Comparison of ENCODE assay signal across 9 cellular contexts in the genomic region with DNA sequence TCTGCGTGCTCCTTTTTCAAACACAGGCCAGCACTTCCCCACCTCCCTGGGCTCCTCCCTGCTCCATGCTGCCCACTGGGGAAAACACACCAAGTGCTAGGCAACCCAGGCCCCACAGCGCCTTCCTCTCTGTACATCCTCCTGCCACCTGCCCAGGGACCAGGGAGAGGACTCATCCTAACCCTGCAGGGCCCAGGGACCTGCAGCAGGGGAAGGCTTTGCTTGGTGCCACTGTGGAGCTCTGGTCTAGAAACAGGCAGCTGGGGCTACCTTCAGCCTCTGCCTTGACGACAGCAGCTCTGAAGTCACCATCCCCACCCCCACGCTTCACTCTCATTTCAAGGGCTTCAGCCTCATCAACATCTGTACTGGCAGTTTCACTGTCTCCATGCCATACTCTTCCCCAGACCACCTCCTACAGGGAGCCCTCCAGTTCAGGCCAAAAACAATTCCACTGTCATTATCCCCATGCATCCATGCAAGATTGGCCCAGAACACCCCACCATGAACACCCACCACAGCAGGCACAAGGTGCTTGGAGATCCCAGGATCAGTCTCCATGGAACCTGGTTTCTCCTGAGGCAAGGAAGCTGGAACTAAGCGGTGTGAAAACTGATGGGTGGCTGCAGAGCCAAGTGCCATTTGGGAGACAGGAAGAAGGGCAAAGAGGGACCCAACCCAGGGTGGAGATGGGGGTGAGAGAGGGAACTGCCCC. TPM values are rescaled to one million over a fixed set of nuclear protein-coding genes. Genes with fewer than 3 reads are reported as not detected.
DNase-seq lines count a peak whose midpoint lies in the region; ATAC-seq and TF ChIP-seq lines count a peak whose summit lies in the region.
"Had no signal": no experiment of that assay in that cellular context is flagged by ENCODE, and none has a peak within 500 bp of the region (broad histone marks: within the 10 kb centered on the region; RNA-seq: fewer than 3 reads in every experiment).

No MANE protein-coding gene starts in this region.

- H3K36me3 ChIP-seq in DOHH2 (ENCODE audit: control insufficient read depth, low read length) (peaks cover 22% of the 10 kb centered on the region; the same call in 1 of the 2 replicates), esophagus muscularis mucosa (peaks cover 8 to 30% (median 29%) of the 10 kb centered on the region in 4 donors)

- no peak for TF ChIP-seq EP300 in esophagus muscularis mucosa (IDR thresholded peaks at IDR 0.05)

- H3K4me3 Mint-ChIP-seq in T-helper 2 cell treated with Interferon-gamma antibody and Interleukin-4, amounts not matched to agents 5 μg/mL and 100 μg/mL, for 36 hours: peak overlapping the region; percentile 90

- no peaks in the 10 kb centered on the region for H3K9me3 Mint-ChIP-seq in T-helper 2 cell treated with Interferon-gamma antibody and Interleukin-4, amounts not matched to agents 5 μg/mL and 100 μg/mL, for 36 hours

- intact Hi-C loops in esophagus muscularis mucosa (cut with DNase I) (no loop called here), sciatic nerve (cut with DNase I) (loop anchor here (10.0 kb wide), 2 partner anchors 117 to 157 kb away; no protein-coding TSS in a partner anchor)

- peak; percentile 49 for DNase-seq in T-helper 2 cell treated with Interferon-gamma antibody and Interleukin-4, amounts not matched to agents 5 μg/mL and 100 μg/mL, for 36 hours (ENCODE audit: low spot score)
- DNase-seq in esophagus muscularis mucosa (ENCODE audit: extremely low spot score): no peak
- DNase-seq in retina: peak; percentile 21
- no peak for DNase-seq in effector CD8-positive, alpha-beta T cell (lab: John Stamatoyannopoulos, UW)
- no peak for DNase-seq in sciatic nerve (ENCODE audit: low spot score)
- DNase-seq in NCI-H82 treated with DMSO at 0.1 percent for 48 hours (lab: John Stamatoyannopoulos, UW; ENCODE audit: unreplicated experiment): no peak
- DNase-seq in NCI-H2107 treated with DMSO at 0.1 percent for 48 hours (lab: John Stamatoyannopoulos, UW; ENCODE audit: unreplicated experiment): no peak

- H3K27ac ChIP-seq in DOHH2 (ENCODE audit: low read depth, low read length) (no peak overlapping the region), esophagus muscularis mucosa (replicated peaks in 1 of 4) (peak overlapping the region; percentile 94 to 98 (median 96))
- H3K27ac ChIP-seq: HL-60 had no signal

- WGBS in esophagus muscularis mucosa: 79% methylated on average over 5 of the region's 5 CpGs

- peaks cover 42% of the 10 kb centered on the region for H3K4me1 ChIP-seq in DOHH2 (ENCODE audit: control insufficient read depth, low read length)
- H3K4me1 ChIP-seq in esophagus muscularis mucosa: peaks cover 42 to 64% (median 58%) of the 10 kb centered on the region in 4 donors

- peaks cover 28% of the 10 kb centered on the region for H3K79me2 ChIP-seq in DOHH2 (ENCODE audit: control insufficient read depth, low read length)

- H3K4me2 ChIP-seq in DOHH2 (ENCODE audit: low read length): peak overlapping the region; percentile 77

- H3K36me3 Mint-ChIP-seq in T-helper 2 cell treated with Interferon-gamma antibody and Interleukin-4, amounts not matched to agents 5 μg/mL and 100 μg/mL, for 36 hours (ENCODE audit: low read depth): peaks cover 5% of the 10 kb centered on the region

- H3K27me3 Mint-ChIP-seq in T-helper 2 cell treated with Interferon-gamma antibody and Interleukin-4, amounts not matched to agents 5 μg/mL and 100 μg/mL, for 36 hours (ENCODE audit: low read depth): no peaks in the 10 kb centered on the region

- TF ChIP-seq CTCF in DOHH2 (IDR thresholded peaks at IDR 0.05; ENCODE audit: low read depth, low read length, poor library complexity, severe bottlenecking) (no peak), esophagus muscularis mucosa (IDR thresholded peaks at IDR 0.05) (no peak)

- TF ChIP-seq POLR2A in esophagus muscularis mucosa (IDR thresholded peaks at IDR 0.05; ENCODE audit: low read depth): no peak

- H3K4me3 ChIP-seq in DOHH2 (ENCODE audit: low read length): peak overlapping the region; percentile 83
- H3K4me3 ChIP-seq in esophagus muscularis mucosa: peak overlapping the region; percentile 68 to 94 (median 86)

- no peaks in the 10 kb centered on the region for H4K20me1 ChIP-seq in DOHH2 (ENCODE audit: control insufficient read depth, insufficient read depth, low read depth, low read length)

- 0 out of 2 replicates have a peak, but pooled peaks cover 4% of the 10 kb centered on the region for H3F3A ChIP-seq in DOHH2 (ENCODE audit: control insufficient read depth, insufficient read depth)

- H3K27ac Mint-ChIP-seq in T-helper 2 cell treated with Interferon-gamma antibody and Interleukin-4, amounts not matched to agents 5 μg/mL and 100 μg/mL, for 36 hours: peak overlapping the region; percentile 85

- ATAC-seq in sciatic nerve: no peak

- H3K4me1 Mint-ChIP-seq in T-helper 2 cell treated with Interferon-gamma antibody and Interleukin-4, amounts not matched to agents 5 μg/mL and 100 μg/mL, for 36 hours (ENCODE audit: low read depth): peaks cover 33% of the 10 kb centered on the region

- H3K9me2 ChIP-seq in DOHH2 (replicated peaks; ENCODE audit: control insufficient read depth, low read length): no peaks in the 10 kb centered on the region

- H3K9me3 ChIP-seq in DOHH2 (ENCODE audit: control insufficient read depth, insufficient read depth, low read length): no peaks in the 10 kb centered on the region
- no peaks in the 10 kb centered on the region for H3K9me3 ChIP-seq in esophagus muscularis mucosa

- no peaks in the 10 kb centered on the region for H3K27me3 ChIP-seq in DOHH2 (ENCODE audit: control insufficient read depth, low read length)
- no peaks in the 10 kb centered on the region for H3K27me3 ChIP-seq in esophagus muscularis mucosa

RNA-seq across cellular contexts. Expression of a gene that starts 1.1 kb away (rescaled TPM):
- 10 to 100 TPM; 12.0 to 27.0 (median 21.9) TPM for total RNA-seq in esophagus muscularis mucosa
- total RNA-seq in sciatic nerve: 54.9 TPM

RNA-seq across cellular contexts. Expression of a gene that starts 16.0 kb away (rescaled TPM):
- total RNA-seq in esophagus muscularis mucosa: not detected
- total RNA-seq in sciatic nerve: 0.18 TPM

RNA-seq across cellular contexts. Expression of a gene that starts 18.2 kb away (rescaled TPM):
- 100 to 1,000 TPM; 101 to 214 (median 130) TPM for total RNA-seq in esophagus muscularis mucosa
- 136 TPM for total RNA-seq in sciatic nerve

RNA-seq across cellular contexts. Expression of a gene that starts 27.4 kb away (rescaled TPM):
- total RNA-seq in esophagus muscularis mucosa: under 1 TPM in 1 of 4 donors, not detected in 3; 0.06 TPM
- 23.7 TPM for total RNA-seq in sciatic nerve

RNA-seq across cellular contexts. Expression of a gene that starts 54.0 kb away (rescaled TPM):
- total RNA-seq in esophagus muscularis mucosa (1 to 10 TPM in 1 of 4 donors, under 1 TPM in 2, not detected in 1; 0.17 to 2.1 (median 0.98) TPM), sciatic nerve (1.2 TPM)

Comparison
In these comparisons a context has a peak if more than half of its experiments do, and no peak if none do; other contexts are left out.
1. DNase-seq: peak in T-helper 2 cell treated with Interferon-gamma antibody and Interleukin-4, amounts not matched to agents 5 μg/mL and 100 μg/mL, for 36 hours (single experiment) and retina (single experiment); none in esophagus muscularis mucosa (single experiment), effector CD8-positive, alpha-beta T cell (single experiment), sciatic nerve (single experiment), NCI-H82 treated with DMSO at 0.1 percent for 48 hours (single experiment) and NCI-H2107 treated with DMSO at 0.1 percent for 48 hours (single experiment).